1 cellular context compared by ENCODE assay signal in the genomic region with DNA sequence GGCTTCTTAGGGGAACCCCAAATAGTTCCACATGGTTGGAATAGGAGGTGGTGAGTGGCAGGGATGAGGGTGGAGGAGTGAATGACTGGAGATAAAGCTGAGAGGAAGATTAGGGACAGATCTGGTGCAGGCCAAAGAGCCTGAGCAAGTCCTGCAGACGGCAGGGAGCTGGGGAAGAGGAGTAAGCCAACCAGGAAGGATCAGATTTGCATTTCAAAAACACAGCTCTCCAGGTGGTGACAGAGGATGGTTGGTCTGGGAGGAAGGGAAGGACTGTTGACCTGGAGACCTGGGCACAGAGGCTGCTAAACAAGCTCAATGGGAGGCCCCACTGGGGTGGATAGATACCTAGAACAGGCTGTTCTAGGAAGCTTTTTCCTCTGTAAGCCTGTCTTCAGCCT.
TF ChIP-seq lines count a peak whose summit lies in the region.

No MANE protein-coding gene starts in this region.

TF ChIP-seq in HepG2, 621 proteins besides CTCF, POLR2A, EP300 and RAD21:
- TF ChIP-seq PAXIP1 (CRISPR knock-in tag; conservative IDR thresholded peaks at IDR 0.05) (no peak), SP2 (CRISPR knock-in tag; IDR thresholded peaks at IDR 0.05) (no peak), SRSF9 (IDR thresholded peaks at IDR 0.05; ENCODE audit: borderline replicate concordance, insufficient read depth, low read depth, low read length, poor library complexity, severe bottlenecking) (no peak), ZNF101 (CRISPR knock-in tag; IDR thresholded peaks at IDR 0.05; ENCODE audit: borderline replicate concordance, low read depth) (no peak), BCL6 (CRISPR knock-in tag; IDR thresholded peaks at IDR 0.05) (no peak), ZNF446 (CRISPR knock-in tag; IDR thresholded peaks at IDR 0.05) (no peak), HMG20A (CRISPR knock-in tag; IDR thresholded peaks at IDR 0.05; ENCODE audit: borderline replicate concordance) (no peak), MLX (CRISPR knock-in tag; IDR thresholded peaks at IDR 0.05) (no peak)
